Comparison of ENCODE assay signal across 8 cellular contexts in the genomic region with DNA sequence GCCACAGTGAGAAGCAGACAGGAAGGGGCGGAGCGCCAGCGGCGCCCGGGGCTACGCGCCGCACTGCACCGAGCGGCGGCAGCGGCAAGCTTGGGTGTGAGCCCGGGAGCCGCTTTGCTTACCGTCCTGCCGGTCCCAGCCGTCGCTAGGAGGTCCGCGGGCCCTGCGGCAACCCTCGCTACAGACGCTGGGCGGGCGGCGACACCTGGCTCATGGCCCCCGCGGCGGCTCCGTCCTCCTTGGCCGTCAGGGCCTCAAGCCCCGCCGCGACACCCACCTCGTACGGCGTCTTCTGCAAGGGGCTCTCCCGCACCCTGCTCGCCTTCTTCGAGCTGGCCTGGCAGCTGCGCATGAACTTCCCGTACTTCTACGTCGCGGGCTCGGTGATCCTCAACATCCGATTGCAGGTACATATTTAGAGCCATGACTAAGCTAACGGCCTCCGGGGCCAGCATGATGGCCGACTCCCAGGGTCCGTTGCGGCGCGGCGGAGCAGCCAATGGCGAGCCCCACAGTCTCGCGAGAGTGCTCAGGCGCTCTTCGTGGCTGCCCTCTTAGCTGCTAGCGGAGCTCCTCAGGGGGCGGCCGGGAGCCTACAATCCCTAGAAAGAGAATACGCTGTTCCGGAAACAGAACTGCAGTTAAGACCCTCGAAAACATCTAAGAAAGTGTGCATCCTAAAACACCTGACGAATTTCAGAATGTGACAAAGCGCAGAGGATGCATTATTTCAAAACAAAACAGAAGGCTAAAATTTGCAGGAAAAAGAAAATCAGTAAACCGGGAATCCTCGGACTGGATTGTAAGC. TPM values are rescaled to one million over a fixed set of nuclear protein-coding genes. Genes with fewer than 3 reads are reported as not detected.
DNase-seq lines count a peak whose midpoint lies in the region; ATAC-seq and TF ChIP-seq lines count a peak whose summit lies in the region.

A gene (plus strand): TSS at position 50 of the 808 bp plus-strand sequence. CDS start 163 bp downstream, at position 213.

- H3K4me3 Mint-ChIP-seq in activated naive CD4-positive, alpha-beta T cell treated with anti-CD3 and anti-CD28 coated beads, Interleukin-2, amount 50 U/mL, for 24 hours, result peak within 1 kb of the TSS; percentile 98

- H3K27ac ChIP-seq in SK-N-SH (ENCODE audit: low read depth in 2 of 2, low read length in 1 of 2), result peak within 1 kb of the TSS; percentile 76 to 98

- peaks cover 92% of the 10 kb centered on the region for H3K79me2 ChIP-seq in SK-N-SH (ENCODE audit: insufficient read depth)

- peak within 1 kb of the TSS; percentile 73 for H3K9ac ChIP-seq in SK-N-SH

- peaks cover 15 to 23% of the 10 kb centered on the region in 2 experiments for H3K36me3 ChIP-seq in SK-N-SH (replicated peaks in 1 of 2; ENCODE audit: control insufficient read depth in 1 of 2, insufficient read depth in 2 of 2, low read length in 1 of 2)

- TF ChIP-seq RAD21 in SK-N-SH (IDR thresholded peaks at IDR 0.05; ENCODE audit: low read length), result no peak

- no peaks in the 10 kb centered on the region for H3K27me3 Mint-ChIP-seq in activated naive CD4-positive, alpha-beta T cell treated with anti-CD3 and anti-CD28 coated beads, Interleukin-2, amount 50 U/mL, for 24 hours

- no peaks in the 10 kb centered on the region for H3K9me3 ChIP-seq in SK-N-SH

- peak within 1 kb of the TSS; percentile 67 to 94 for H3K4me3 ChIP-seq in SK-N-SH (ENCODE audit: low read depth in 2 of 2, low read length in 1 of 2)

- H3K27ac Mint-ChIP-seq in activated naive CD4-positive, alpha-beta T cell treated with anti-CD3 and anti-CD28 coated beads, Interleukin-2, amount 50 U/mL, for 24 hours, result peak within 1 kb of the TSS; percentile 100

- peaks cover 21% of the 10 kb centered on the region; the same call in 1 of the 2 replicates for H4K20me1 ChIP-seq in SK-N-SH (ENCODE audit: insufficient read depth)

- POLR2A ChIA-PET in GM10248 (lab: Yijun Ruan, JAX), result interaction anchor here (0.7 to 0.8 kb wide), 2 partner anchors 23 to 982 kb away, joined by 3 read pairs; no protein-coding TSS in a partner anchor
- POLR2A ChIA-PET in SK-N-SH (lab: Yijun Ruan, JAX), result interaction anchor here (0.6 to 1.9 kb wide), 9 partner anchors 9 to 557 kb away, joined by 3 to 7 read pairs (median 3); a partner anchor contains a TSS

- peak within 1 kb of the TSS; percentile 79 for H3K4me2 ChIP-seq in SK-N-SH

- CTCF ChIA-PET in GM10248 (lab: Yijun Ruan, JAX) (interaction anchor here (0.7 to 1.8 kb wide), 6 partner anchors 10 to 447 kb away, joined by 3 to 6 read pairs (median 3); no protein-coding TSS in a partner anchor), SK-N-SH (lab: Yijun Ruan, JAX) (interaction anchor here (0.6 to 1.1 kb wide), 6 partner anchors 9 to 432 kb away, joined by 3 read pairs; no protein-coding TSS in a partner anchor)

- H3K4me1 Mint-ChIP-seq in activated naive CD4-positive, alpha-beta T cell treated with anti-CD3 and anti-CD28 coated beads, Interleukin-2, amount 50 U/mL, for 24 hours, result peaks cover 84% of the 10 kb centered on the region

- no peaks in the 10 kb centered on the region for H3K27me3 ChIP-seq in SK-N-SH (ENCODE audit: insufficient read depth)

- TF ChIP-seq CTCF in GM10248 (IDR thresholded peaks at IDR 0.05; ENCODE audit: control extremely low read depth, extremely low read depth, low read depth, missing control alignments), result no peak
- 0 out of 2 replicates have a peak, but pooled peaks have one; percentile 16 for TF ChIP-seq CTCF in SK-N-SH (IDR thresholded peaks at IDR 0.05)

- peaks cover 17 to 23% of the 10 kb centered on the region in 2 experiments; a peak in 3 of 4 replicates for H3K4me1 ChIP-seq in SK-N-SH (ENCODE audit: control insufficient read depth in 1 of 2, insufficient read depth in 2 of 2, low read depth in 1 of 2, low read length in 1 of 2)

- TF ChIP-seq EP300 in SK-N-SH (IDR thresholded peaks at IDR 0.05; ENCODE audit: borderline replicate concordance in 1 of 2, low read depth in 1 of 2, low read length in 1 of 2), result no peak

- peaks cover 31% of the 10 kb centered on the region for H3K36me3 Mint-ChIP-seq in activated naive CD4-positive, alpha-beta T cell treated with anti-CD3 and anti-CD28 coated beads, Interleukin-2, amount 50 U/mL, for 24 hours

- no peaks in the 10 kb centered on the region for H3K9me3 Mint-ChIP-seq in activated naive CD4-positive, alpha-beta T cell treated with anti-CD3 and anti-CD28 coated beads, Interleukin-2, amount 50 U/mL, for 24 hours

- WGBS in SK-N-SH (ENCODE audit: low lambda C conversion rate), result under 1% methylated on average over 36 of the region's 70 CpGs

- DNase-seq in GM10248 (ENCODE audit: extremely low spot score) (peak; percentile 90), NCI-H1092 (lab: John Stamatoyannopoulos, UW) (peak; percentile 94), SK-N-SH (peak; percentile 89), globus pallidus (ENCODE audit: low spot score) (peak; percentile 87), non-pigmented ciliary epithelial cell (ENCODE audit: low read depth) (peak; percentile 78), superior temporal gyrus (ENCODE audit: extremely low spot score) (peak; percentile 90)

- ATAC-seq in HG02610 (IDR thresholded peaks at IDR 0.05; ENCODE audit: unreplicated experiment), result peak; percentile 96

- peaks cover 3% of the 10 kb centered on the region for H3F3A ChIP-seq in SK-N-SH (replicated peaks; ENCODE audit: insufficient read depth)

- H2AFZ ChIP-seq in SK-N-SH (ENCODE audit: low read depth), result peak within 1 kb of the TSS; percentile 90

- no peaks in the 10 kb centered on the region for H3K9me2 ChIP-seq in SK-N-SH

TF ChIP-seq in SK-N-SH, 30 proteins besides CTCF, POLR2A, EP300 and RAD21:
- peak; percentile 11; the same call in 1 of the 2 replicates for TF ChIP-seq FOSL2 (IDR thresholded peaks at IDR 0.05; ENCODE audit: borderline replicate concordance, low read depth)
- TF ChIP-seq POLR2AphosphoS5 (IDR thresholded peaks at IDR 0.05; ENCODE audit: low read depth, low read length), result peak; percentile 83
- TF ChIP-seq ELF1 (IDR thresholded peaks at IDR 0.05), result 0 out of 2 replicates have a peak, but pooled peaks have one; percentile 25
- no peak for TF ChIP-seq TCF12 (IDR thresholded peaks at IDR 0.05)
- TF ChIP-seq, protein P1, sequence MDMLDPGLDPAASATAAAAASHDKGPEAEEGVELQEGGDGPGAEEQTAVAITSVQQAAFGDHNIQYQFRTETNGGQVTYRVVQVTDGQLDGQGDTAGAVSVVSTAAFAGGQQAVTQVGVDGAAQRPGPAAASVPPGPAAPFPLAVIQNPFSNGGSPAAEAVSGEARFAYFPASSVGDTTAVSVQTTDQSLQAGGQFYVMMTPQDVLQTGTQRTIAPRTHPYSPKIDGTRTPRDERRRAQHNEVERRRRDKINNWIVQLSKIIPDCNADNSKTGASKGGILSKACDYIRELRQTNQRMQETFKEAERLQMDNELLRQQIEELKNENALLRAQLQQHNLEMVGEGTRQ (IDR thresholded peaks at IDR 0.05; ENCODE audit: borderline replicate concordance, low read depth, low read length), result no peak
- peak; percentile 99 for TF ChIP-seq CHD2 (IDR thresholded peaks at IDR 0.05; ENCODE audit: low read length, partially characterized antibody)
- 0 out of 2 replicates have a peak, but pooled peaks have one; percentile 44 for TF ChIP-seq FOXM1 (IDR thresholded peaks at IDR 0.05; ENCODE audit: low read depth)
- TF ChIP-seq GABPA (IDR thresholded peaks at IDR 0.05; ENCODE audit: low read depth), result peak; percentile 45
- no peak for TF ChIP-seq RFX5 (IDR thresholded peaks at IDR 0.05; ENCODE audit: low read length)
- TF ChIP-seq, protein P2, sequence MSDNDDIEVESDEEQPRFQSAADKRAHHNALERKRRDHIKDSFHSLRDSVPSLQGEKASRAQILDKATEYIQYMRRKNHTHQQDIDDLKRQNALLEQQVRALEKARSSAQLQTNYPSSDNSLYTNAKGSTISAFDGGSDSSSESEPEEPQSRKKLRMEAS (IDR thresholded peaks at IDR 0.05; ENCODE audit: low read depth), result peak; percentile 30; the same call in 1 of the 2 replicates
- peak; percentile 95; the same call in 1 of the 2 replicates for TF ChIP-seq SIN3A (IDR thresholded peaks at IDR 0.05; ENCODE audit: borderline replicate concordance, low read depth, low read length)
- TF ChIP-seq GATA2 (CRISPR knock-in tag; IDR thresholded peaks at IDR 0.05), result no peak
- TF ChIP-seq TAF1 (IDR thresholded peaks at IDR 0.05; ENCODE audit: borderline replicate concordance, low read depth, low read length), result peak; percentile 82
- peak; percentile 94 for TF ChIP-seq YY1 (IDR thresholded peaks at IDR 0.05; ENCODE audit: low read depth)
- no peak for TF ChIP-seq EZH2phosphoT487 (IDR thresholded peaks at IDR 0.05; ENCODE audit: borderline replicate concordance, low read depth)
- TF ChIP-seq, protein P3, sequence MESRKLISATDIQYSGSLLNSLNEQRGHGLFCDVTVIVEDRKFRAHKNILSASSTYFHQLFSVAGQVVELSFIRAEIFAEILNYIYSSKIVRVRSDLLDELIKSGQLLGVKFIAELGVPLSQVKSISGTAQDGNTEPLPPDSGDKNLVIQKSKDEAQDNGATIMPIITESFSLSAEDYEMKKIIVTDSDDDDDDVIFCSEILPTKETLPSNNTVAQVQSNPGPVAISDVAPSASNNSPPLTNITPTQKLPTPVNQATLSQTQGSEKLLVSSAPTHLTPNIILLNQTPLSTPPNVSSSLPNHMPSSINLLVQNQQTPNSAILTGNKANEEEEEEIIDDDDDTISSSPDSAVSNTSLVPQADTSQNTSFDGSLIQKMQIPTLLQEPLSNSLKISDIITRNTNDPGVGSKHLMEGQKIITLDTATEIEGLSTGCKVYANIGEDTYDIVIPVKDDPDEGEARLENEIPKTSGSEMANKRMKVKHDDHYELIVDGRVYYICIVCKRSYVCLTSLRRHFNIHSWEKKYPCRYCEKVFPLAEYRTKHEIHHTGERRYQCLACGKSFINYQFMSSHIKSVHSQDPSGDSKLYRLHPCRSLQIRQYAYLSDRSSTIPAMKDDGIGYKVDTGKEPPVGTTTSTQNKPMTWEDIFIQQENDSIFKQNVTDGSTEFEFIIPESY (IDR thresholded peaks at IDR 0.05; ENCODE audit: borderline replicate concordance, low read depth), result peak; percentile 98
- no peak for TF ChIP-seq RXRA (IDR thresholded peaks at IDR 0.05; ENCODE audit: borderline replicate concordance, low read depth)
TF ChIP-seq in SK-N-SH: peak in this region for 11.

RNA-seq across cellular contexts. Expression of the gene that starts here (rescaled TPM):
- 3.5 and 4.3 TPM in 2 replicates for polyA plus RNA-seq in SK-N-SH (2012; rRNA removed)
- 4.9 and 6.2 TPM in 2 replicates for polyA plus RNA-seq in SK-N-SH (2012; cell fraction: cytosol; rRNA removed)
- polyA plus RNA-seq in SK-N-SH (2012; cell fraction: nucleus; rRNA removed), result 2.3 and 3.7 TPM in 2 replicates

Comparison
In these comparisons a context has a peak if more than half of its experiments do, and no peak if none do; other contexts are left out.
1. Peak in every context shown above with its lines: DNase-seq, ATAC-seq, H3K4me3 ChIP-seq and H3K27ac ChIP-seq.